Comparison of ENCODE assay signal across 1 cellular context in genomic region chr5:31194458-31194808, GRCh38.
TF ChIP-seq lines count a peak whose summit lies in the region.

No MANE protein-coding gene starts in this region.

TF ChIP-seq in H1, 55 proteins besides CTCF, POLR2A, EP300 and RAD21:
- TF ChIP-seq SUZ12 (IDR thresholded peaks at IDR 0.05; ENCODE audit: low read length) (peak; percentile 77), SAP30 (IDR thresholded peaks at IDR 0.05; ENCODE audit: insufficient read depth, insufficient replicate concordance, low read length) (no peak), EZH2 (IDR thresholded peaks at IDR 0.05; ENCODE audit: low read depth, low read length, severe bottlenecking) (peak; percentile 60), SIRT6 (IDR thresholded peaks at IDR 0.05; ENCODE audit: low read length) (no peak), MAX (IDR thresholded peaks at IDR 0.05) (no peak), CREB1 (IDR thresholded peaks at IDR 0.05) (no peak), GABPA (IDR thresholded peaks at IDR 0.05; ENCODE audit: borderline replicate concordance, insufficient read depth, low read length) (no peak)
